22 cellular contexts compared by ENCODE assay signal in genomic region chrX:37331546-37331945, GRCh38.
"Had no signal": no experiment of that assay in that cellular context is flagged by ENCODE, and none has a peak within 500 bp of the region (broad histone marks: within the 10 kb centered on the region; RNA-seq: fewer than 3 reads in every experiment).

No MANE protein-coding gene starts in this region.

- H3K4me3 ChIP-seq: mucosa of descending colon, spleen, suprapubic skin, transverse colon, uterus had no signal

- H3K36me3 ChIP-seq: spleen, suprapubic skin, transverse colon, uterus had no signal

- DNase-seq: activated gamma-delta T cell treated with Interleukin-2 at 50 U/mL for 16 hours; activated T-cell treated with anti-CD3 and anti-CD28 coated beads, Interleukin-2, amount 50 U/mL, for 1 hour; aorta; foreskin fibroblast; glutamatergic neuron; left cardiac atrium; mesenchymal stem cell; mucosa of descending colon; nephron progenitor cell; occipital lobe; posterior cingulate gyrus; retina; spleen; stimulated activated CD4-positive, alpha-beta T cell treated with anti-CD3 and anti-CD28 coated beads, Interleukin-4, amount 100 ng/mL, for 24 hours; stimulated activated naive CD4-positive, alpha-beta T cell treated with Interleukin-2 at 50 U/mL for 16 hours; T-helper 1 cell; transverse colon; uterus had no signal

- H3K9me3 ChIP-seq: mucosa of descending colon, spleen, suprapubic skin, transverse colon, uterus had no signal

- H3K4me1 Mint-ChIP-seq: activated naive CD4-positive, alpha-beta T cell treated with anti-CD3 and anti-CD28 coated beads, Interleukin-2, amount 50 U/mL, for 24 hours; nephron progenitor cell had no signal

- H3K9me3 Mint-ChIP-seq: activated naive CD4-positive, alpha-beta T cell treated with anti-CD3 and anti-CD28 coated beads, Interleukin-2, amount 50 U/mL, for 24 hours; brain; nephron progenitor cell; WTC11 had no signal

- H3K4me1 ChIP-seq: spleen, suprapubic skin, transverse colon, uterus had no signal

- ATAC-seq: left cardiac atrium, mucosa of descending colon, WTC11 had no signal

- H3K27me3 Mint-ChIP-seq: activated naive CD4-positive, alpha-beta T cell treated with anti-CD3 and anti-CD28 coated beads, Interleukin-2, amount 50 U/mL, for 24 hours; brain had no signal

- H3K36me3 Mint-ChIP-seq: activated naive CD4-positive, alpha-beta T cell treated with anti-CD3 and anti-CD28 coated beads, Interleukin-2, amount 50 U/mL, for 24 hours; brain; WTC11 had no signal

- H3K27me3 ChIP-seq: spleen, suprapubic skin, transverse colon, uterus had no signal

- H3K27ac ChIP-seq: spleen, suprapubic skin, transverse colon, uterus had no signal

- H3K4me3 Mint-ChIP-seq: activated naive CD4-positive, alpha-beta T cell treated with anti-CD3 and anti-CD28 coated beads, Interleukin-2, amount 50 U/mL, for 24 hours; brain; nephron progenitor cell; WTC11 had no signal

- H3K27ac Mint-ChIP-seq: activated naive CD4-positive, alpha-beta T cell treated with anti-CD3 and anti-CD28 coated beads, Interleukin-2, amount 50 U/mL, for 24 hours; brain; nephron progenitor cell; WTC11 had no signal
